In genomic region chr21:14382486-14382834, GRCh38 we compare ENCODE assay signal across 8 cellular contexts. TPM values are rescaled to one million over a fixed set of nuclear protein-coding genes. Genes with fewer than 3 reads are reported as not detected.
A peak's percentile ranks its signal among the peaks of the same experiment; 100 is the strongest.
DNase-seq lines count a peak whose midpoint lies in the region; ATAC-seq and TF ChIP-seq lines count a peak whose summit lies in the region.

No MANE protein-coding gene starts in this region.

- no peak for TF ChIP-seq RAD21 in SK-N-SH (IDR thresholded peaks at IDR 0.05; ENCODE audit: low read length)

- DNase-seq in DMS79 treated with DMSO at 0.1 percent for 48 hours (lab: John Stamatoyannopoulos, UW) (peak; percentile 48), SK-N-SH (no peak), esophagus muscularis mucosa (ENCODE audit: extremely low spot score) (no peak), osteocyte (ENCODE audit: extremely low spot score, unreplicated experiment) (no peak), medulla oblongata (ENCODE audit: extremely low spot score) (no peak), T1000 (lab: John Stamatoyannopoulos, UW) (no peak)

- peak overlapping the region; percentile 78; the same call in 1 of the 2 replicates for H2AFZ ChIP-seq in SK-N-SH (ENCODE audit: low read depth)

- H3K36me3 ChIP-seq in SK-N-SH (replicated peaks in 1 of 2; ENCODE audit: control insufficient read depth in 1 of 2, insufficient read depth in 2 of 2, low read length in 1 of 2) (peaks cover 13 to 16% of the 10 kb centered on the region in 2 experiments), esophagus muscularis mucosa (peaks cover 6 to 14% (median 10%) of the 10 kb centered on the region in 4 donors)

- TF ChIP-seq EP300 in SK-N-SH (IDR thresholded peaks at IDR 0.05; ENCODE audit: borderline replicate concordance in 1 of 2, low read depth in 1 of 2, low read length in 1 of 2): no peak
- no peak for TF ChIP-seq EP300 in esophagus muscularis mucosa (IDR thresholded peaks at IDR 0.05)

- peak overlapping the region; percentile 72 for H3K9ac ChIP-seq in SK-N-SH

- peaks cover 33% of the 10 kb centered on the region for H3K4me1 Mint-ChIP-seq in osteocyte (ENCODE audit: unreplicated experiment)

- peak overlapping the region; percentile 97 for H3K4me3 Mint-ChIP-seq in osteocyte (ENCODE audit: unreplicated experiment)

- TF ChIP-seq POLR2A in esophagus muscularis mucosa (IDR thresholded peaks at IDR 0.05; ENCODE audit: low read depth): no peak

- H3K4me3 ChIP-seq in SK-N-SH (ENCODE audit: low read depth in 2 of 2, low read length in 1 of 2): peak overlapping the region; percentile 96 to 97
- H3K4me3 ChIP-seq in esophagus muscularis mucosa: peak overlapping the region; percentile 70 to 90 (median 80)

- no peaks in the 10 kb centered on the region for H3K9me3 ChIP-seq in SK-N-SH
- no peaks in the 10 kb centered on the region for H3K9me3 ChIP-seq in esophagus muscularis mucosa

- H3K27ac ChIP-seq in SK-N-SH (ENCODE audit: low read depth in 2 of 2, low read length in 1 of 2) (peak overlapping the region; percentile 61 to 83; a peak in 3 of 4 replicates), esophagus muscularis mucosa (replicated peaks in 1 of 4) (peak overlapping the region; percentile 83 to 91 (median 88))

- ATAC-seq in HG02870 (IDR thresholded peaks at IDR 0.05; ENCODE audit: unreplicated experiment) (peak; percentile 3), HG02623 (IDR thresholded peaks at IDR 0.05; ENCODE audit: unreplicated experiment) (no peak)

- CTCF ChIA-PET in SK-N-SH (lab: Yijun Ruan, JAX): interaction anchor here (1.4 to 2.0 kb wide), 2 partner anchors 10 to 21 kb away, joined by 4 to 7 read pairs; no protein-coding TSS in a partner anchor

- H3K4me1 ChIP-seq in SK-N-SH (ENCODE audit: control insufficient read depth in 1 of 2, insufficient read depth in 2 of 2, low read depth in 1 of 2, low read length in 1 of 2): peaks cover 0 to 14% of the 10 kb centered on the region in 2 experiments; a peak in 3 of 4 replicates
- peaks cover 8 to 39% (median 36%) of the 10 kb centered on the region in 4 donors for H3K4me1 ChIP-seq in esophagus muscularis mucosa

- peaks cover 10% of the 10 kb centered on the region for H3K36me3 Mint-ChIP-seq in osteocyte (ENCODE audit: unreplicated experiment)

- no peaks in the 10 kb centered on the region for H3F3A ChIP-seq in SK-N-SH (replicated peaks; ENCODE audit: insufficient read depth)

- H3K4me2 ChIP-seq in SK-N-SH: peak overlapping the region; percentile 79

- peak overlapping the region; percentile 99 for H3K27ac Mint-ChIP-seq in osteocyte (ENCODE audit: unreplicated experiment)

- peaks cover 9% of the 10 kb centered on the region for H4K20me1 ChIP-seq in SK-N-SH (ENCODE audit: insufficient read depth)

- H3K27me3 ChIP-seq in SK-N-SH (ENCODE audit: insufficient read depth) (no peaks in the 10 kb centered on the region), esophagus muscularis mucosa (no peaks in the 10 kb centered on the region)

- H3K27me3 Mint-ChIP-seq in osteocyte (ENCODE audit: unreplicated experiment): no peaks in the 10 kb centered on the region

- intact Hi-C loops in esophagus muscularis mucosa (cut with DNase I): loop anchor here (5.0 kb wide), 1 partner anchor 680 kb away; the partner anchor contains the start of gene NRIP1

- POLR2A ChIA-PET in SK-N-SH (lab: Yijun Ruan, JAX): no interaction called here

- 0% methylated on average over 9 of the region's 9 CpGs for WGBS in SK-N-SH (ENCODE audit: low lambda C conversion rate)
- 0% methylated on average over 9 of the region's 9 CpGs for WGBS in esophagus muscularis mucosa

- peaks cover 45% of the 10 kb centered on the region for H3K79me2 ChIP-seq in SK-N-SH (ENCODE audit: insufficient read depth)

- no peak for TF ChIP-seq CTCF in SK-N-SH (IDR thresholded peaks at IDR 0.05)
- no peak for TF ChIP-seq CTCF in esophagus muscularis mucosa (IDR thresholded peaks at IDR 0.05)
- no peak for TF ChIP-seq CTCF in osteocyte (IDR thresholded peaks at IDR 0.05)

- H3K9me3 Mint-ChIP-seq in osteocyte (ENCODE audit: unreplicated experiment): no peaks in the 10 kb centered on the region

- H3K9me2 ChIP-seq in SK-N-SH: no peaks in the 10 kb centered on the region

TF ChIP-seq in SK-N-SH, 30 proteins besides CTCF, POLR2A, EP300 and RAD21:
- no peak for TF ChIP-seq IRF3 (IDR thresholded peaks at IDR 0.05; ENCODE audit: low read depth, low read length)
- TF ChIP-seq FOSL2 (IDR thresholded peaks at IDR 0.05; ENCODE audit: borderline replicate concordance, low read depth): no peak
- TF ChIP-seq MXI1 (IDR thresholded peaks at IDR 0.05; ENCODE audit: low read depth, low read length): 0 out of 2 replicates have a peak, but pooled peaks have one; percentile 7

RNA-seq across cellular contexts. Expression of gene HSPA13, which starts 0.5 kb away (rescaled TPM):
- 10.5 and 15.3 TPM in 2 replicates for polyA plus RNA-seq in SK-N-SH (2012; rRNA removed)
- polyA plus RNA-seq in SK-N-SH (2012; cell fraction: cytosol; rRNA removed): 19.0 and 20.4 TPM in 2 replicates
- 3.0 and 10.3 TPM in 2 replicates for polyA plus RNA-seq in SK-N-SH (2012; cell fraction: nucleus; rRNA removed)
- total RNA-seq in esophagus muscularis mucosa: 10 to 100 TPM; 14.4 to 18.7 (median 15.4) TPM
- 54.2 and 59.1 TPM in 2 replicates for total RNA-seq in osteocyte
